In the genomic region with DNA sequence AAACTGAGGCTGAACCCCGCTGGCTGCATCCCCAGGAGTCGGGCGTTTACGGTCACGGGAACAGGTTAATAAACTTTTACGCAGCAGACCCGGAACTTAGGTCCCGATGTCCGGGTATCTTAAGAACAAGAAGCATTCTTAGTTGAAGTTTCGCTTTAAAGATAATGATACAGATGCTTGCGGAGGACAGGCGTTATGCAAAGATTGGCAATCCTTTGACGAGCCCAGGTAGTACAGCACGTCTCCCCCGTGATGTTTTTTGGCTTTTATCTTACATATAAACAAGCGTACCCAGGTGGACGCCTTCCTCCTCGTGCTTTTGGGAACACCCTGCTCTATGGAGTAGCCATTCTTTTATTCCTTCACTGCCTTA, we compare ENCODE assay signal across 8 cellular contexts. TPM values are rescaled to one million over a fixed set of nuclear protein-coding genes. Genes with fewer than 3 reads are reported as not detected.
DNase-seq lines count a peak whose midpoint lies in the region; ATAC-seq and TF ChIP-seq lines count a peak whose summit lies in the region.

No MANE protein-coding gene starts in this region.

- H3K36me3 ChIP-seq in CD8-positive, alpha-beta T cell (ENCODE audit: insufficient read depth, low read length): no peaks in the 10 kb centered on the region
- H3K36me3 ChIP-seq in effector memory CD4-positive, alpha-beta T cell (ENCODE audit: control insufficient read depth, insufficient read depth, low read length): no peaks in the 10 kb centered on the region

- no peaks in the 10 kb centered on the region for H3K27me3 Mint-ChIP-seq in CD8-positive, alpha-beta T cell (ENCODE audit: low read depth)
- H3K27me3 Mint-ChIP-seq in neural crest cell (ENCODE audit: low read depth): peaks cover 22% of the 10 kb centered on the region

- no peaks in the 10 kb centered on the region for H3K9me3 ChIP-seq in CD8-positive, alpha-beta T cell (ENCODE audit: low read length)
- no peaks in the 10 kb centered on the region for H3K9me3 ChIP-seq in effector memory CD4-positive, alpha-beta T cell (ENCODE audit: control insufficient read depth, low read length)

- H3K4me1 Mint-ChIP-seq in CD8-positive, alpha-beta T cell (ENCODE audit: low read depth): peaks cover 43% of the 10 kb centered on the region
- H3K4me1 Mint-ChIP-seq in neural crest cell: peaks cover 12% of the 10 kb centered on the region

- in situ Hi-C loops in GM13976 (cut with MboI; ENCODE audit: low sequenced_read_pairs, unreplicated experiment): no loop called here

- POLR2A ChIA-PET in CD8-positive, alpha-beta T cell (lab: Charles Lee): interaction anchor here (1.1 to 2.5 kb wide), 7 partner anchors 19 to 263 kb away, joined by 3 to 15 read pairs (median 5); partner anchors contain the start of gene BRSK2

- DNase-seq in CD8-positive, alpha-beta T cell: no peak
- DNase-seq in NOMO-1 treated with DMSO at 0.1 percent for 48 hours (lab: John Stamatoyannopoulos, UW; ENCODE audit: unreplicated experiment) (peak; percentile 36), neural crest cell (ENCODE audit: low read depth, low spot score) (no peak), GM13976 (ENCODE audit: low spot score) (no peak), NCI-H1092 (lab: John Stamatoyannopoulos, UW) (no peak)
- DNase-seq in effector memory CD4-positive, alpha-beta T cell: no peak
- no peak for DNase-seq in effector CD8-positive, alpha-beta T cell (lab: John Stamatoyannopoulos, UW)

- peaks cover 49% of the 10 kb centered on the region for H3K4me1 ChIP-seq in CD8-positive, alpha-beta T cell (ENCODE audit: insufficient read depth, low read length)
- peaks cover 29% of the 10 kb centered on the region for H3K4me1 ChIP-seq in effector memory CD4-positive, alpha-beta T cell (ENCODE audit: control insufficient read depth, insufficient read depth, low read length, poor library complexity, severe bottlenecking)

- H3K9me3 Mint-ChIP-seq in CD8-positive, alpha-beta T cell: peaks cover 7% of the 10 kb centered on the region
- H3K9me3 Mint-ChIP-seq in neural crest cell: peaks cover 19% of the 10 kb centered on the region

- peak overlapping the region; percentile 97 for H3K27ac Mint-ChIP-seq in CD8-positive, alpha-beta T cell
- H3K27ac Mint-ChIP-seq in neural crest cell (ENCODE audit: unreplicated experiment): no peak overlapping the region

- peak overlapping the region; percentile 86 for H3K27ac ChIP-seq in CD8-positive, alpha-beta T cell (ENCODE audit: low read depth, low read length)
- peak overlapping the region; percentile 87 for H3K27ac ChIP-seq in effector memory CD4-positive, alpha-beta T cell (ENCODE audit: insufficient read depth, low read length, poor library complexity, severe bottlenecking)

- peaks cover 10% of the 10 kb centered on the region for H3K36me3 Mint-ChIP-seq in CD8-positive, alpha-beta T cell
- H3K36me3 Mint-ChIP-seq in neural crest cell (ENCODE audit: low read depth): peaks cover 10% of the 10 kb centered on the region

- CTCF ChIA-PET in CD8-positive, alpha-beta T cell (lab: Charles Lee): interaction anchor here (1.6 to 2.1 kb wide), 2 partner anchors 14 to 19 kb away, joined by 3 to 5 read pairs; no protein-coding TSS in a partner anchor

- peak overlapping the region; percentile 90 for H3K4me3 Mint-ChIP-seq in CD8-positive, alpha-beta T cell
- peak overlapping the region; percentile 87 for H3K4me3 Mint-ChIP-seq in neural crest cell

- peak overlapping the region; percentile 83 for H3K4me3 ChIP-seq in CD8-positive, alpha-beta T cell (ENCODE audit: low read depth, low read length)
- H3K4me3 ChIP-seq in effector memory CD4-positive, alpha-beta T cell (ENCODE audit: insufficient read depth, low read depth, low read length, poor library complexity, severe bottlenecking): peak overlapping the region; percentile 67

- H3K27me3 ChIP-seq in CD8-positive, alpha-beta T cell (ENCODE audit: insufficient read depth, low read length): no peaks in the 10 kb centered on the region
- H3K27me3 ChIP-seq in effector memory CD4-positive, alpha-beta T cell (replicated peaks; ENCODE audit: control insufficient read depth, insufficient read depth, low read length, poor library complexity, severe bottlenecking): no peaks in the 10 kb centered on the region

- TF ChIP-seq CTCF in CD8-positive, alpha-beta T cell (IDR thresholded peaks at IDR 0.05): no peak
- no peak for TF ChIP-seq CTCF in neural crest cell (conservative IDR thresholded peaks at IDR 0.05)
- no peak for TF ChIP-seq CTCF in GM13976 (IDR thresholded peaks at IDR 0.05; ENCODE audit: borderline replicate concordance, control extremely low read depth, extremely low read depth, insufficient read depth, missing control alignments)

- ATAC-seq in CD8-positive, alpha-beta T cell: no peak
- ATAC-seq in activated CD4-positive, CD25-positive, alpha-beta regulatory T cell treated with anti-CD3 and anti-CD28 coated beads, Interleukin-2, amount 50 U/mL, for 24 hours: no peak

- intact Hi-C loops in CD8-positive, alpha-beta T cell (cut with DNase I, micrococcal nuclease): no loop called here

RNA-seq across cellular contexts. Expression of gene TOLLIP, which starts 0.9 kb away (rescaled TPM):
- total RNA-seq in CD8-positive, alpha-beta T cell: 10 to 100 TPM; 36.2 to 40.9 TPM
- 38.0 and 40.3 TPM in 2 replicates for total RNA-seq in neural crest cell
